31 cellular contexts compared by ENCODE assay signal in genomic region chr13:99164226-99164625, GRCh38.
"Had no signal": no experiment of that assay in that cellular context is flagged by ENCODE, and none has a peak within 500 bp of the region (broad histone marks: within the 10 kb centered on the region; RNA-seq: fewer than 3 reads in every experiment).

No MANE protein-coding gene starts in this region.

- H3K9me3 Mint-ChIP-seq: activated CD4-positive, alpha-beta memory T cell treated with anti-CD3 and anti-CD28 coated beads, Interleukin-2, amount 10 ng/mL, durations not matched to agents 7 days and 5 days; activated T-cell treated with anti-CD3 and anti-CD28 coated beads, Interleukin-2, amount 50 U/mL, for 4 hours; activated T-helper 17 cell treated with anti-CD3 and anti-CD28 coated beads, Interleukin-2, amount 50 U/mL, for 72 hours had no signal

- ATAC-seq: activated T-cell treated with anti-CD3 and anti-CD28 coated beads, Interleukin-2, amount 50 U/mL, for 4 hours; activated T-helper 17 cell treated with anti-CD3 and anti-CD28 coated beads, Interleukin-2, amount 50 U/mL, for 72 hours; body of pancreas; T-helper 17 cell; WTC11 had no signal

- H3K4me3 ChIP-seq: body of pancreas, cardiac muscle cell, colonic mucosa had no signal

- DNase-seq: activated CD4-positive, alpha-beta memory T cell treated with anti-CD3 and anti-CD28 coated beads, Interleukin-2, amount 10 ng/mL, durations not matched to agents 7 days and 5 days; activated CD4-positive, alpha-beta T cell treated with anti-CD3 and anti-CD28 coated beads for 1 hour; activated CD4-positive, alpha-beta T cell treated with anti-CD3 and anti-CD28 coated beads for 4 hours; activated CD4-positive, alpha-beta T cell treated with anti-CD3 and anti-CD28 coated beads, Interleukin-2, amount 10 ng/mL, durations not matched to agents 7 days and 5 days; activated CD4-positive, alpha-beta T cell treated with anti-CD3 and anti-CD28 coated beads, Interleukin-2, amount 50 U/mL, for 4 hours; activated CD8-positive, alpha-beta memory T cell treated with anti-CD3 and anti-CD28 coated beads for 24 hours; activated effector memory CD4-positive, alpha-beta T cell treated with Interleukin-2 at 50 U/mL for 16 hours; activated gamma-delta T cell treated with Interleukin-2 at 50 U/mL for 16 hours; activated naive CD4-positive, alpha-beta T cell treated with anti-CD3 and anti-CD28 coated beads, Interleukin-2, amount 50 U/mL, for 16 hours; activated naive CD4-positive, alpha-beta T cell treated with Interleukin-2 at 50 U/mL for 16 hours; activated T-cell treated with anti-CD3 and anti-CD28 coated beads, Interleukin-2, amount 50 U/mL, for 4 hours; amniotic stem cell; anterior cingulate cortex; body of pancreas; central memory CD4-positive, alpha-beta T cell; cerebellar nuclear complex; colonic mucosa; effector CD8-positive, alpha-beta T cell; foreskin fibroblast; head of caudate nucleus; T-helper 1 cell; T-helper 17 cell had no signal

- H3K36me3 Mint-ChIP-seq: WTC11 had no signal

- H3K27ac ChIP-seq: body of pancreas, cardiac muscle cell, colonic mucosa, epithelial cell of prostate had no signal

- H3K36me3 ChIP-seq: cardiac muscle cell, colonic mucosa had no signal

- H3K27me3 Mint-ChIP-seq: activated naive CD8-positive, alpha-beta T cell had no signal

- H3K27ac Mint-ChIP-seq: activated CD4-positive, alpha-beta memory T cell treated with anti-CD3 and anti-CD28 coated beads, Interleukin-2, amount 10 ng/mL, durations not matched to agents 7 days and 5 days; activated CD4-positive, alpha-beta T cell treated with anti-CD3 and anti-CD28 coated beads, Interleukin-2, amount 10 ng/mL, durations not matched to agents 7 days and 5 days; activated naive CD8-positive, alpha-beta T cell; activated T-helper 17 cell treated with anti-CD3 and anti-CD28 coated beads, Interleukin-2, amount 50 U/mL, for 72 hours; T-helper 17 cell; T-helper 2 cell treated with Interferon-gamma antibody and Interleukin-4, amounts not matched to agents 5 μg/mL and 100 μg/mL, for 36 hours; WTC11 had no signal

- H3K4me1 Mint-ChIP-seq: activated T-helper 17 cell treated with anti-CD3 and anti-CD28 coated beads, Interleukin-2, amount 50 U/mL, for 72 hours; WTC11 had no signal

- FAIRE-seq: endometrium, endothelial cell of umbilical vein, frontal cortex had no signal

- H3K9me3 ChIP-seq: body of pancreas, colonic mucosa had no signal

- H3K4me3 Mint-ChIP-seq: activated CD4-positive, alpha-beta memory T cell treated with anti-CD3 and anti-CD28 coated beads, Interleukin-2, amount 10 ng/mL, durations not matched to agents 7 days and 5 days; activated CD4-positive, alpha-beta T cell treated with anti-CD3 and anti-CD28 coated beads, Interleukin-2, amount 10 ng/mL, durations not matched to agents 7 days and 5 days; activated naive CD8-positive, alpha-beta T cell; activated T-cell treated with anti-CD3 and anti-CD28 coated beads, Interleukin-2, amount 50 U/mL, for 4 hours; activated T-helper 17 cell treated with anti-CD3 and anti-CD28 coated beads, Interleukin-2, amount 50 U/mL, for 72 hours; T-helper 17 cell; T-helper 2 cell treated with Interferon-gamma antibody and Interleukin-4, amounts not matched to agents 5 μg/mL and 100 μg/mL, for 36 hours; WTC11 had no signal

- H3K27me3 ChIP-seq: body of pancreas, cardiac muscle cell, colonic mucosa had no signal

- H3K4me1 ChIP-seq: body of pancreas, colonic mucosa had no signal
